In the genomic region with DNA sequence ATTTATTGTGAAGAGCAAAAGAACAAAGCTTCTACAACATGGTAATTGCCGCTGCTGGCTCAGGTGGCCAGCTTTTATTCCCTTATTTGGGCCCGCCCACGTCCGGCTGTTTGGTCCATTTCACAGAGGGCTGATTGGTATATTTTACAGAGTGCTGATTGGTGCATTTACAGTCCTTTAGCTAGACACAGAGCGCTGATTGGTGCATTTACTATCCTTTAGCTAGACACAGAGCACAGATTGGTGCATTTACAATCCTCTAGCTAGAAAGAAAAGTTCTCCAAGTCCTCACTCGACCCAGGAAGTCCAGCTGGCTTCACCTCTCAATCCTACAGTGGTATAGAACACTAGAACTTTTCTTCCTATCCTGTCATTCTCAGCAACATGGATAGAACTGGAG, we compare ENCODE assay signal across 32 cellular contexts.
"Had no signal": no experiment of that assay in that cellular context is flagged by ENCODE, and none has a peak within 500 bp of the region (broad histone marks: within the 10 kb centered on the region; RNA-seq: fewer than 3 reads in every experiment).

No MANE protein-coding gene starts in this region.

- DNase-seq: activated CD4-positive, alpha-beta memory T cell treated with anti-CD3 and anti-CD28 coated beads, Interleukin-2, amount 10 ng/mL, durations not matched to agents 7 days and 5 days; activated CD4-positive, alpha-beta T cell treated with anti-CD3 and anti-CD28 coated beads for 1 hour; activated CD4-positive, alpha-beta T cell treated with anti-CD3 and anti-CD28 coated beads for 36 hours; activated CD4-positive, alpha-beta T cell treated with anti-CD3 and anti-CD28 coated beads for 48 hours; activated CD4-positive, alpha-beta T cell treated with anti-CD3 and anti-CD28 coated beads, Interleukin-2, amount 10 ng/mL, durations not matched to agents 7 days and 5 days; activated CD4-positive, alpha-beta T cell treated with anti-CD3 and anti-CD28 coated beads, Interleukin-2, amount 50 U/mL, for 48 hours; activated CD4-positive, CD25-positive, alpha-beta regulatory T cell; activated CD8-positive, alpha-beta memory T cell treated with anti-CD3 and anti-CD28 coated beads for 24 hours; activated CD8-positive, alpha-beta memory T cell treated with anti-CD3 and anti-CD28 coated beads, Interleukin-2, amount 10 ng/mL, durations not matched to agents 7 days and 5 days; activated CD8-positive, alpha-beta memory T cell treated with anti-CD3 and anti-CD28 coated beads, Interleukin-2, amount 50 U/mL, for 48 hours; activated CD8-positive, alpha-beta T cell treated with anti-CD3 and anti-CD28 coated beads, Interleukin-2, amount 10 ng/mL, durations not matched to agents 7 days and 5 days; activated effector memory CD4-positive, alpha-beta T cell treated with Interleukin-2 at 50 U/mL for 16 hours; activated gamma-delta T cell; activated naive CD4-positive, alpha-beta T cell treated with anti-CD3 and anti-CD28 coated beads, Interleukin-2, amount 10 ng/mL, durations not matched to agents 7 days and 5 days; activated naive CD4-positive, alpha-beta T cell treated with Interleukin-2 at 50 U/mL for 16 hours; activated naive CD8-positive, alpha-beta T cell treated with anti-CD3 and anti-CD28 coated beads, Interleukin-2, amount 10 ng/mL, durations not matched to agents 7 days and 5 days; activated naive CD8-positive, alpha-beta T cell treated with anti-CD3 and anti-CD28 coated beads, Interleukin-2, amount 50 U/mL, for 24 hours; activated T-cell treated with anti-CD3 and anti-CD28 coated beads, Interleukin-2, amount 50 U/mL, for 24 hours; activated T-cell treated with anti-CD3 and anti-CD28 coated beads, Interleukin-2, amount 50 U/mL, for 48 hours; amygdala; anterior cingulate cortex; caudate nucleus; cerebellar nuclear complex; T-helper 1 cell; T-helper 2 cell; T-helper 9 cell had no signal

- ATAC-seq: activated CD4-positive, alpha-beta T cell treated with anti-CD3 and anti-CD28 coated beads for 36 hours; activated CD4-positive, CD25-positive, alpha-beta regulatory T cell treated with anti-CD3 and anti-CD28 coated beads, Interleukin-2, amount 50 U/mL, for 24 hours; activated CD8-positive, alpha-beta memory T cell treated with anti-CD3 and anti-CD28 coated beads, Interleukin-2, amount 10 ng/mL, durations not matched to agents 7 days and 5 days; activated CD8-positive, alpha-beta T cell treated with anti-CD3 and anti-CD28 coated beads, Interleukin-2, amount 10 ng/mL, durations not matched to agents 7 days and 5 days; activated naive CD8-positive, alpha-beta T cell treated with anti-CD3 and anti-CD28 coated beads, Interleukin-2, amount 50 U/mL, for 24 hours had no signal

- H3K27ac ChIP-seq: ascending aorta, cardiac muscle cell, VCaP had no signal

- H3K4me3 ChIP-seq: ascending aorta, cardiac muscle cell had no signal

- H3K36me3 ChIP-seq: ascending aorta, cardiac muscle cell had no signal

- H3K27me3 ChIP-seq: ascending aorta, cardiac muscle cell had no signal

- H3K4me1 ChIP-seq: ascending aorta had no signal

- H3K9me3 ChIP-seq: ascending aorta had no signal

- FAIRE-seq: bronchial epithelial cell, TTC549 had no signal
